In the genomic region with DNA sequence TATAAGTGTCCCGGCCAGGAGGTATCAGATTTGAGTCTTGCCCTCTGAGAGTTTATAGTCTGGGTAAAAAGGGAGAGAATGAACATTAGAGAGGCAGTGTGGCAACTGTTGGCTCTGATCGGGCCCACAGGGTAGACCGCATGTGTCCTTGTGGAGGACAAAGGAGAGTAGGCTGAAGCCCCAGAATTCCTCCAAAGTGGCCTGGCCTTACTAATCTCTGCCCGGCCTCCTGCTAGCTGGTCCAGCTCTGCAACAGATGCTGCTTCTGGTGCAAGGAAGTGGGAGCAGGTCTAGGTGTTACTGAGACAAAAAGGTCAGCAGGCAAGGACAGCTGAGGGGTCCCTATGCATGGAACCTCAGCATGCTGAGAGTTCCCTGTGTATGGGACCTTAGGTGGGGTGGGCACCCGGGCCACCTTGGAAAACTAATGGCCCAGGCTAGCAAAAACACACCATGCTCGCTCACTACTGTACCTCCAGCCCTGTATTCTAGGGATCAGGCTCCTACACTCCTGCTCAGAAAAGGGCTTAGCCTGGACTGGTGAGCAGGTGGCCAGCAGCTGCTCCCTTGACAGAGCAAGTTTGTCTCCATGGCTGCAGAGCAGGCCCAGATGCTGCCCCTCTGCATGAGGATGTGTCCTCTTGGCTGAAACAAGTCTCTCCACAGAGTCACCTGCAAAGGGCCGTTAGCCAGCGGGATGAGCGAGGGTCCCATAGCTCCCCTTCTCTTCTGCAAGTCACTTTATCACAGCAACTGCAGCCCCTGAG, we compare ENCODE assay signal across 2 cellular contexts.
TF ChIP-seq lines count a peak whose summit lies in the region.

No MANE protein-coding gene starts in this region.

TF ChIP-seq in HEK293T, 16 proteins besides CTCF, POLR2A, EP300 and RAD21:
- TF ChIP-seq HDGF (IDR thresholded peaks at IDR 0.05; ENCODE audit: borderline replicate concordance) (no peak), L3MBTL2 (conservative IDR thresholded peaks at IDR 0.05) (no peak), SUZ12 (IDR thresholded peaks at IDR 0.05) (no peak), LEF1 (IDR thresholded peaks at IDR 0.05; ENCODE audit: borderline replicate concordance) (no peak), CTBP1 (IDR thresholded peaks at IDR 0.05; ENCODE audit: borderline replicate concordance) (no peak), ARNT (IDR thresholded peaks at IDR 0.05) (no peak), SP1 (IDR thresholded peaks at IDR 0.05) (no peak), FOXA1 (IDR thresholded peaks at IDR 0.05) (no peak), ELF4 (IDR thresholded peaks at IDR 0.05) (no peak), BHLHE40 (IDR thresholded peaks at IDR 0.05; ENCODE audit: borderline replicate concordance) (no peak), FOXK2 (IDR thresholded peaks at IDR 0.05) (no peak), FOXM1 (IDR thresholded peaks at IDR 0.05; ENCODE audit: borderline replicate concordance) (no peak), NFRKB (IDR thresholded peaks at IDR 0.05) (no peak)

TF ChIP-seq in HepG2, 621 proteins besides CTCF, POLR2A, EP300 and RAD21:
- no peak for TF ChIP-seq RFX5 (IDR thresholded peaks at IDR 0.05; ENCODE audit: low read depth, low read length)
- TF ChIP-seq ZBTB2 (CRISPR knock-in tag; IDR thresholded peaks at IDR 0.05; ENCODE audit: low read depth) = no peak
- no peak for TF ChIP-seq GFI1 (CRISPR knock-in tag; IDR thresholded peaks at IDR 0.05; ENCODE audit: borderline replicate concordance)
- TF ChIP-seq ZNF501 (CRISPR knock-in tag; IDR thresholded peaks at IDR 0.05) = no peak
- no peak for TF ChIP-seq ZNF556 (CRISPR knock-in tag; IDR thresholded peaks at IDR 0.05; ENCODE audit: borderline replicate concordance)
- TF ChIP-seq FLYWCH1 (CRISPR knock-in tag; IDR thresholded peaks at IDR 0.05) = no peak
- no peak for TF ChIP-seq ZNF335 (CRISPR knock-in tag; IDR thresholded peaks at IDR 0.05)
- TF ChIP-seq ZNF598 (CRISPR knock-in tag; IDR thresholded peaks at IDR 0.05; ENCODE audit: borderline replicate concordance) = no peak
- no peak for TF ChIP-seq ATRX (CRISPR knock-in tag; IDR thresholded peaks at IDR 0.05; ENCODE audit: borderline replicate concordance)
- no peak for TF ChIP-seq SCMH1 (CRISPR knock-in tag; IDR thresholded peaks at IDR 0.05; ENCODE audit: borderline replicate concordance)
- TF ChIP-seq, protein P1, sequence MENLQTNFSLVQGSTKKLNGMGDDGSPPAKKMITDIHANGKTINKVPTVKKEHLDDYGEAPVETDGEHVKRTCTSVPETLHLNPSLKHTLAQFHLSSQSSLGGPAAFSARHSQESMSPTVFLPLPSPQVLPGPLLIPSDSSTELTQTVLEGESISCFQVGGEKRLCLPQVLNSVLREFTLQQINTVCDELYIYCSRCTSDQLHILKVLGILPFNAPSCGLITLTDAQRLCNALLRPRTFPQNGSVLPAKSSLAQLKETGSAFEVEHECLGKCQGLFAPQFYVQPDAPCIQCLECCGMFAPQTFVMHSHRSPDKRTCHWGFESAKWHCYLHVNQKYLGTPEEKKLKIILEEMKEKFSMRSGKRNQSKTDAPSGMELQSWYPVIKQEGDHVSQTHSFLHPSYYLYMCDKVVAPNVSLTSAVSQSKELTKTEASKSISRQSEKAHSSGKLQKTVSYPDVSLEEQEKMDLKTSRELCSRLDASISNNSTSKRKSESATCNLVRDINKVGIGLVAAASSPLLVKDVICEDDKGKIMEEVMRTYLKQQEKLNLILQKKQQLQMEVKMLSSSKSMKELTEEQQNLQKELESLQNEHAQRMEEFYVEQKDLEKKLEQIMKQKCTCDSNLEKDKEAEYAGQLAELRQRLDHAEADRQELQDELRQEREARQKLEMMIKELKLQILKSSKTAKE (CRISPR knock-in tag; IDR thresholded peaks at IDR 0.05; ENCODE audit: borderline replicate concordance) = no peak
- no peak for TF ChIP-seq MBNL3 (CRISPR knock-in tag; conservative IDR thresholded peaks at IDR 0.05)
- no peak for TF ChIP-seq MAFG (CRISPR knock-in tag; IDR thresholded peaks at IDR 0.05)
TF ChIP-seq in HepG2: peak in this region for 0.
